Comparison of ENCODE assay signal across 28 cellular contexts in the genomic region with DNA sequence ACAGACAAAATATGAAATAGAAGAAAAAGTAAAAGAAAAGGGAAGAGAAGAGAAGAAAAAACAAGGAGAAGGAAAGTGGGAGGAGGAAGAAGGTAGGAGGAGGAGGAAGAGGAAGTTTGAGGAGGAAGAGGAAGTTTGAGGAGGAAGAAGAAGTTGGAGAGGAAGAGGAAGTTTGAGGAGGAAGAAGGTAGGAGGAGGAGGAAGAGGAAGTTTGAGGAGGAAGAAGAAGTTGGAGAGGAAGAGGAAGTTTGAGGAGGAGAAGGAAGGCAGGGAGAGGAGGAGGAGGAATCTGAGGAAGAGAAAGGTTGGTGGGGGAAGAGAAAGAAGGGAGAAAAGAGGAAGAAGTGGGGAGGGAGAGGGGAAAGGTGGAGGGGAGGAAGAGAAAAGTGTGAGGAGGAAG.
"Had no signal": no experiment of that assay in that cellular context is flagged by ENCODE, and none has a peak within 500 bp of the region (broad histone marks: within the 10 kb centered on the region; RNA-seq: fewer than 3 reads in every experiment).

No MANE protein-coding gene starts in this region.

- H3K4me1 Mint-ChIP-seq: activated CD4-positive, alpha-beta T cell treated with anti-CD3 and anti-CD28 coated beads, Interleukin-2, amount 10 ng/mL, durations not matched to agents 7 days and 5 days; activated naive CD4-positive, alpha-beta T cell treated with anti-CD3 and anti-CD28 coated beads, Interleukin-2, amount 10 ng/mL, durations not matched to agents 7 days and 5 days; central memory CD8-positive, alpha-beta T cell; T-helper 17 cell had no signal

- H3K27me3 Mint-ChIP-seq: dendritic cell treated with granulocyte-macrophage colony-stimulating factor and Interleukin-4, amounts not matched to agents 40 ng/mL and 50 ng/mL, for 4 days had no signal

- ATAC-seq: activated CD8-positive, alpha-beta T cell treated with anti-CD3 and anti-CD28 coated beads for 36 hours; esophagus mucosa; T-helper 17 cell had no signal

- H3K27ac Mint-ChIP-seq: activated CD4-positive, alpha-beta T cell treated with anti-CD3 and anti-CD28 coated beads, Interleukin-2, amount 10 ng/mL, durations not matched to agents 7 days and 5 days; activated CD8-positive, alpha-beta T cell treated with anti-CD3 and anti-CD28 coated beads for 36 hours; activated naive CD4-positive, alpha-beta T cell treated with anti-CD3 and anti-CD28 coated beads, Interleukin-2, amount 10 ng/mL, durations not matched to agents 7 days and 5 days; activated naive CD8-positive, alpha-beta T cell; dendritic cell treated with granulocyte-macrophage colony-stimulating factor and Interleukin-4, amounts not matched to agents 40 ng/mL and 50 ng/mL, for 4 days; endodermal cell; T-helper 17 cell; T-helper 2 cell treated with Interferon-gamma antibody and Interleukin-4, amounts not matched to agents 5 μg/mL and 100 μg/mL, for 36 hours had no signal

- H3K36me3 Mint-ChIP-seq: activated naive CD4-positive, alpha-beta T cell treated with anti-CD3 and anti-CD28 coated beads, Interleukin-2, amount 10 ng/mL, durations not matched to agents 7 days and 5 days; activated naive CD8-positive, alpha-beta T cell had no signal

- H3K36me3 ChIP-seq: brain microvascular endothelial cell had no signal

- H3K9me3 Mint-ChIP-seq: activated CD4-positive, alpha-beta T cell treated with anti-CD3 and anti-CD28 coated beads, Interleukin-2, amount 10 ng/mL, durations not matched to agents 7 days and 5 days; activated CD8-positive, alpha-beta T cell treated with anti-CD3 and anti-CD28 coated beads for 36 hours; activated naive CD4-positive, alpha-beta T cell treated with anti-CD3 and anti-CD28 coated beads, Interleukin-2, amount 10 ng/mL, durations not matched to agents 7 days and 5 days; endodermal cell; T-helper 2 cell treated with Interferon-gamma antibody and Interleukin-4, amounts not matched to agents 5 μg/mL and 100 μg/mL, for 36 hours had no signal

- H3K4me3 Mint-ChIP-seq: activated CD4-positive, alpha-beta T cell treated with anti-CD3 and anti-CD28 coated beads, Interleukin-2, amount 10 ng/mL, durations not matched to agents 7 days and 5 days; activated CD8-positive, alpha-beta T cell treated with anti-CD3 and anti-CD28 coated beads for 36 hours; activated naive CD4-positive, alpha-beta T cell treated with anti-CD3 and anti-CD28 coated beads, Interleukin-2, amount 10 ng/mL, durations not matched to agents 7 days and 5 days; activated naive CD8-positive, alpha-beta T cell; central memory CD8-positive, alpha-beta T cell; dendritic cell treated with granulocyte-macrophage colony-stimulating factor and Interleukin-4, amounts not matched to agents 40 ng/mL and 50 ng/mL, for 4 days; endodermal cell; T-helper 17 cell; T-helper 2 cell treated with Interferon-gamma antibody and Interleukin-4, amounts not matched to agents 5 μg/mL and 100 μg/mL, for 36 hours had no signal

- H3K27ac ChIP-seq: brain microvascular endothelial cell, coronary artery, dorsolateral prefrontal cortex had no signal

- DNase-seq: activated CD4-positive, alpha-beta T cell treated with anti-CD3 and anti-CD28 coated beads for 1 hour; activated CD4-positive, alpha-beta T cell treated with anti-CD3 and anti-CD28 coated beads for 4 hours; activated CD4-positive, alpha-beta T cell treated with anti-CD3 and anti-CD28 coated beads, Interleukin-2, amount 10 ng/mL, durations not matched to agents 7 days and 5 days; activated CD4-positive, alpha-beta T cell treated with anti-CD3 and anti-CD28 coated beads, Interleukin-2, amount 50 U/mL, for 4 hours; activated CD8-positive, alpha-beta memory T cell treated with anti-CD3 and anti-CD28 coated beads for 24 hours; activated CD8-positive, alpha-beta T cell treated with anti-CD3 and anti-CD28 coated beads for 36 hours; activated gamma-delta T cell; activated naive CD4-positive, alpha-beta T cell; activated naive CD4-positive, alpha-beta T cell treated with anti-CD3 and anti-CD28 coated beads, Interleukin-2, amount 10 ng/mL, durations not matched to agents 7 days and 5 days; activated T-cell treated with anti-CD3 and anti-CD28 coated beads, Interleukin-2, amount 50 U/mL, for 1 hour; activated T-cell treated with anti-CD3 and anti-CD28 coated beads, Interleukin-2, amount 50 U/mL, for 48 hours; amniotic stem cell; anterior cingulate cortex; brain microvascular endothelial cell; dorsolateral prefrontal cortex; effector memory CD4-positive, alpha-beta T cell; endodermal cell; foreskin fibroblast; head of caudate nucleus; T-helper 1 cell; T-helper 17 cell; T1000 had no signal

- H3K4me3 ChIP-seq: coronary artery, dorsolateral prefrontal cortex had no signal
